24 cellular contexts compared by ENCODE assay signal in the genomic region with DNA sequence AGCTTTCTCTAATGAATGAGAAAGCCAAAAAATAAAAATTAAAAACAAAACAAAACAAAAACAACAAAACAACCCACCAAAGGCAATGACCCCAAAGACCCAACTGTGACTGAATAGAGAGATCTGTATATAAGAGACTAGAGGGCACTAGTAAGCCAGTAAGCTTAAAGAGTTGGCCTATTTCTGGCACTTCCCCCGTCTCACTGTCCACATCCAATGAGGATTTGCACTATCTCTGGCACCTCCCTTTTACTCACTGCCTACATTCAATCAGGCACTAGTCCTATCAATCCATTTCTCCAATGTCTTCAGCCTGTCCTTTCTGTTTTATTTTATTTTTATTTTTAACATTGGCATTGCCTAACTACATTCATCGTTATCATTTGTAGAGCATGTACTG.
"Had no signal": no experiment of that assay in that cellular context is flagged by ENCODE, and none has a peak within 500 bp of the region (broad histone marks: within the 10 kb centered on the region; RNA-seq: fewer than 3 reads in every experiment).

No MANE protein-coding gene starts in this region.

- H3K4me1 Mint-ChIP-seq: activated B cell treated with CpG ODN at 0.5 μM for 24 hours; activated CD4-positive, alpha-beta T cell treated with anti-CD3 and anti-CD28 coated beads for 36 hours; activated T-helper 17 cell treated with anti-CD3 and anti-CD28 coated beads, Interleukin-2, amount 50 U/mL, for 72 hours; natural killer cell had no signal

- H3K9me3 Mint-ChIP-seq: activated B cell treated with CpG ODN at 0.5 μM for 24 hours had no signal

- H3K9me3 ChIP-seq: gastrocnemius medialis, tibial artery had no signal

- H3K4me1 ChIP-seq: esophagus squamous epithelium, gastrocnemius medialis, tibial artery had no signal

- DNase-seq: activated B cell treated with CpG ODN at 0.5 μM for 24 hours; activated CD4-positive, alpha-beta T cell treated with anti-CD3 and anti-CD28 coated beads for 36 hours; activated CD4-positive, alpha-beta T cell treated with anti-CD3 and anti-CD28 coated beads, Interleukin-2, amount 50 U/mL, for 4 hours; activated CD8-positive, alpha-beta memory T cell treated with anti-CD3 and anti-CD28 coated beads for 24 hours; activated CD8-positive, alpha-beta memory T cell treated with anti-CD3 and anti-CD28 coated beads, Interleukin-2, amount 50 U/mL, for 4 hours; activated naive CD4-positive, alpha-beta T cell; activated T-cell treated with anti-CD3 and anti-CD28 coated beads, Interleukin-2, amount 50 U/mL, for 24 hours; cerebellar nuclear complex; esophagus squamous epithelium; gastrocnemius medialis; head of caudate nucleus; islet precursor cell; mammary epithelial cell; midbrain; natural killer cell; retina; stimulated activated CD4-positive, alpha-beta T cell treated with anti-CD3 and anti-CD28 coated beads, Interleukin-4, amount 100 ng/mL, for 4 hours; substantia nigra; T-helper 9 cell; tibial artery had no signal

- H3K27me3 ChIP-seq: esophagus squamous epithelium, gastrocnemius medialis, tibial artery had no signal

- H3K36me3 Mint-ChIP-seq: activated naive CD8-positive, alpha-beta T cell; natural killer cell had no signal

- H3K36me3 ChIP-seq: esophagus squamous epithelium, gastrocnemius medialis, tibial artery had no signal

- H3K4me3 Mint-ChIP-seq: activated B cell treated with CpG ODN at 0.5 μM for 24 hours; activated CD4-positive, alpha-beta T cell treated with anti-CD3 and anti-CD28 coated beads for 36 hours; activated naive CD8-positive, alpha-beta T cell; activated T-cell treated with anti-CD3 and anti-CD28 coated beads, Interleukin-2, amount 50 U/mL, for 24 hours; activated T-helper 17 cell treated with anti-CD3 and anti-CD28 coated beads, Interleukin-2, amount 50 U/mL, for 72 hours; natural killer cell; stimulated activated naive CD8-positive, alpha-beta T cell treated with anti-CD3 and anti-CD28 coated beads, Interleukin-15, Interleukin-2, amounts not matched to agents 100 ng/mL and 50 ng/mL, for 24 hours had no signal

- ATAC-seq: activated CD4-positive, alpha-beta T cell treated with anti-CD3 and anti-CD28 coated beads for 36 hours; activated T-helper 17 cell treated with anti-CD3 and anti-CD28 coated beads, Interleukin-2, amount 50 U/mL, for 72 hours; gastrocnemius medialis; natural killer cell had no signal

- H3K27me3 Mint-ChIP-seq: activated B cell treated with CpG ODN at 0.5 μM for 24 hours; activated CD4-positive, alpha-beta T cell treated with anti-CD3 and anti-CD28 coated beads for 36 hours; activated naive CD8-positive, alpha-beta T cell; activated T-cell treated with anti-CD3 and anti-CD28 coated beads, Interleukin-2, amount 50 U/mL, for 24 hours; activated T-helper 17 cell treated with anti-CD3 and anti-CD28 coated beads, Interleukin-2, amount 50 U/mL, for 72 hours; stimulated activated naive CD8-positive, alpha-beta T cell treated with anti-CD3 and anti-CD28 coated beads, Interleukin-15, Interleukin-2, amounts not matched to agents 100 ng/mL and 50 ng/mL, for 24 hours had no signal

- H3K4me3 ChIP-seq: coronary artery, esophagus squamous epithelium, gastrocnemius medialis, tibial artery had no signal

- H3K27ac ChIP-seq: coronary artery, esophagus squamous epithelium, gastrocnemius medialis, tibial artery had no signal

- H3K27ac Mint-ChIP-seq: activated B cell treated with CpG ODN at 0.5 μM for 24 hours; activated CD4-positive, alpha-beta T cell treated with anti-CD3 and anti-CD28 coated beads for 36 hours; activated naive CD8-positive, alpha-beta T cell; activated T-cell treated with anti-CD3 and anti-CD28 coated beads, Interleukin-2, amount 50 U/mL, for 24 hours; activated T-helper 17 cell treated with anti-CD3 and anti-CD28 coated beads, Interleukin-2, amount 50 U/mL, for 72 hours; natural killer cell; stimulated activated naive CD8-positive, alpha-beta T cell treated with anti-CD3 and anti-CD28 coated beads, Interleukin-15, Interleukin-2, amounts not matched to agents 100 ng/mL and 50 ng/mL, for 24 hours had no signal
